Comparison of ENCODE assay signal across 1 cellular context in genomic region chr7:43648725-43649406, GRCh38.
TF ChIP-seq lines count a peak whose summit lies in the region.

No MANE protein-coding gene starts in this region.

TF ChIP-seq in SK-N-SH treated with all-trans-retinoic acid at 6 μM for 48 hours, 23 proteins besides CTCF, POLR2A, EP300 and RAD21 (continued from another document):
- peak; percentile 11; the same call in 1 of the 2 replicates for TF ChIP-seq PATZ1 (CRISPR knock-in tag; IDR thresholded peaks at IDR 0.05; ENCODE audit: borderline replicate concordance)
TF ChIP-seq in SK-N-SH treated with all-trans-retinoic acid at 6 μM for 48 hours: peak in this region for 7.
